ENCODE assay signal across 1 cellular context in the genomic region with DNA sequence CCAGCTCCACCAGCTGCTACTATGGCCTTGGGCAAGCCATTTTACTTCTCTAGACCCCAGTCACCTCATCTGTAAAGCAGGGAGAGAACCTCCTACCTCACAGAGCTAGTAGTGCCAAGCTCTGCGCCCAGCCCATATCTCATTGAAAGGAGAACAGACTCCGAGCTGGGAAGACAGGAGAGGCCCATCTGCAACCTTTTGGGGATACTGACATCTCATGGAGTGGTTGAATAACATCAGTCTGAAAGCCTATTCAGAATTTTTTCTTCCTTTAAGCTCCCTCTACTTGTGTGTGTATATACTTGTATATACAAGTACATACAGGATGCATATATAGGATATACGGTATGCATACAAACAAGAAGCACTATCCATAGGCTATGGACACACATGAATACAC.
TF ChIP-seq lines count a peak whose summit lies in the region.

No MANE protein-coding gene starts in this region.

TF ChIP-seq in HepG2, 621 proteins besides CTCF, POLR2A, EP300 and RAD21 (continued from another document):
- TF ChIP-seq, protein P1, sequence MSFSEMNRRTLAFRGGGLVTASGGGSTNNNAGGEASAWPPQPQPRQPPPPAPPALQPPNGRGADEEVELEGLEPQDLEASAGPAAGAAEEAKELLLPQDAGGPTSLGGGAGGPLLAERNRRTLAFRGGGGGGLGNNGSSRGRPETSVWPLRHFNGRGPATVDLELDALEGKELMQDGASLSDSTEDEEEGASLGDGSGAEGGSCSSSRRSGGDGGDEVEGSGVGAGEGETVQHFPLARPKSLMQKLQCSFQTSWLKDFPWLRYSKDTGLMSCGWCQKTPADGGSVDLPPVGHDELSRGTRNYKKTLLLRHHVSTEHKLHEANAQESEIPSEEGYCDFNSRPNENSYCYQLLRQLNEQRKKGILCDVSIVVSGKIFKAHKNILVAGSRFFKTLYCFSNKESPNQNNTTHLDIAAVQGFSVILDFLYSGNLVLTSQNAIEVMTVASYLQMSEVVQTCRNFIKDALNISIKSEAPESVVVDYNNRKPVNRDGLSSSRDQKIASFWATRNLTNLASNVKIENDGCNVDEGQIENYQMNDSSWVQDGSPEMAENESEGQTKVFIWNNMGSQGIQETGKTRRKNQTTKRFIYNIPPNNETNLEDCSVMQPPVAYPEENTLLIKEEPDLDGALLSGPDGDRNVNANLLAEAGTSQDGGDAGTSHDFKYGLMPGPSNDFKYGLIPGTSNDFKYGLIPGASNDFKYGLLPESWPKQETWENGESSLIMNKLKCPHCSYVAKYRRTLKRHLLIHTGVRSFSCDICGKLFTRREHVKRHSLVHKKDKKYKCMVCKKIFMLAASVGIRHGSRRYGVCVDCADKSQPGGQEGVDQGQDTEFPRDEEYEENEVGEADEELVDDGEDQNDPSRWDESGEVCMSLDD (CRISPR knock-in tag; IDR thresholded peaks at IDR 0.05; ENCODE audit: borderline replicate concordance): no peak
- TF ChIP-seq MYNN (CRISPR knock-in tag; IDR thresholded peaks at IDR 0.05; ENCODE audit: low read depth): no peak
- no peak for TF ChIP-seq RXRA (CRISPR knock-in tag; IDR thresholded peaks at IDR 0.05)
- TF ChIP-seq PCBP2 (optimal IDR thresholded peaks at IDR 0.05; ENCODE audit: low read depth, low read length, poor library complexity, severe bottlenecking): no peak
- TF ChIP-seq, protein P2, sequence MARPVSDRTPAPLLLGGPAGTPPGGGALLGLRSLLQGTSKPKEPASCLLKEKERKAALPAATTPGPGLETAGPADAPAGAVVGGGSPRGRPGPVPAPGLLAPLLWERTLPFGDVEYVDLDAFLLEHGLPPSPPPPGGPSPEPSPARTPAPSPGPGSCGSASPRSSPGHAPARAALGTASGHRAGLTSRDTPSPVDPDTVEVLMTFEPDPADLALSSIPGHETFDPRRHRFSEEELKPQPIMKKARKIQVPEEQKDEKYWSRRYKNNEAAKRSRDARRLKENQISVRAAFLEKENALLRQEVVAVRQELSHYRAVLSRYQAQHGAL (CRISPR knock-in tag; IDR thresholded peaks at IDR 0.05; ENCODE audit: not compliant biosample characterization): no peak
- no peak for TF ChIP-seq CAMTA2 (CRISPR knock-in tag; IDR thresholded peaks at IDR 0.05; ENCODE audit: borderline replicate concordance)
- TF ChIP-seq ZNF274 (CRISPR knock-in tag; IDR thresholded peaks at IDR 0.05): no peak
- TF ChIP-seq KLF9 (CRISPR knock-in tag; IDR thresholded peaks at IDR 0.05; ENCODE audit: low read depth): no peak
- TF ChIP-seq ZNF292 (CRISPR knock-in tag; IDR thresholded peaks at IDR 0.05; ENCODE audit: borderline replicate concordance, low read depth): no peak
